15 cellular contexts compared by ENCODE assay signal in the genomic region with DNA sequence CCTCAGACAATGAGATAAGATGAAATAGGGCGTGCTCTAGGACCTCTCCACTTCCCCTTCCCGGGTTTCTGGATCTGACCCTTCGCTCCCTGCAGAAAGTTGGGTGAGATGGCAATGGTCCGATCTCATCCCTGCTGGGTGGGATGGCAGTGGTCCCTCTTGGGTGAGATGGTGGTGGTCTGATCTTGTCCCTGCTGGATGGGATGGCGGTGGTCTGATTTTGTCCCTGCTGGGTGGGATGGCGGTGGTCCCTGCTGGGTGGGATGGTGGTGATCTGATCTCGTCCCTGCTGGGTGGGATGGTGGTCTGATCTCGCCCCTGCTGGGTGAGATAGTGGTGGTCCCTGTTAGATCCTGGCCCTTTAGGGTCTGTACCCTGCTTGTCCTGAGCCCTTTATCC. TPM values are rescaled to one million over a fixed set of nuclear protein-coding genes. Genes with fewer than 3 reads are reported as not detected.
A peak's percentile ranks its signal among the peaks of the same experiment; 100 is the strongest.
DNase-seq lines count a peak whose midpoint lies in the region; ATAC-seq and TF ChIP-seq lines count a peak whose summit lies in the region.
"Had no signal": no experiment of that assay in that cellular context is flagged by ENCODE, and none has a peak within 500 bp of the region (broad histone marks: within the 10 kb centered on the region; RNA-seq: fewer than 3 reads in every experiment).

No MANE protein-coding gene starts in this region.

- H3K4me3 ChIP-seq in breast epithelium: no peak overlapping the region
- H3K4me3 ChIP-seq in mammary epithelial cell (replicated peaks in 1 of 3; ENCODE audit: insufficient read depth in 1 of 3, low read depth in 2 of 3, low read length in 3 of 3): no peak overlapping the region
- H3K4me3 ChIP-seq in thyroid gland (replicated peaks in 1 of 3): no peak overlapping the region
- no peak overlapping the region for H3K4me3 ChIP-seq in CD8-positive, alpha-beta memory T cell (ENCODE audit: low read length)
- no peak overlapping the region for H3K4me3 ChIP-seq in psoas muscle
- H3K4me3 ChIP-seq: esophagus muscularis mucosa, tibial artery had no signal

- H3K9ac ChIP-seq in mammary epithelial cell (ENCODE audit: insufficient read depth, low read length): no peak overlapping the region

- TF ChIP-seq CTCF in breast epithelium (IDR thresholded peaks at IDR 0.05): no peak
- TF ChIP-seq CTCF in mammary epithelial cell (conservative IDR thresholded peaks at IDR 0.05 in 1 of 2, IDR thresholded peaks at IDR 0.05 in 1 of 2; ENCODE audit: extremely low read depth in 1 of 2, insufficient read depth in 1 of 2, low read depth in 1 of 2, low read length in 2 of 2): no peak
- TF ChIP-seq CTCF in thyroid gland (IDR thresholded peaks at IDR 0.05): no peak
- no peak for TF ChIP-seq CTCF in psoas muscle (IDR thresholded peaks at IDR 0.05)

- WGBS in mammary epithelial cell (ENCODE audit: low coverage, missing lambda C conversion rate): 91% methylated on average over 7 of the region's 8 CpGs
- WGBS in thyroid gland, 2 donors: 61 to 68% methylated on average over 7 to 8 of the region's 8 CpGs
- 84 to 90% (median 85%) methylated on average over 8 of the region's 8 CpGs for WGBS in psoas muscle, 3 donors

- in situ Hi-C loops in mammary epithelial cell (cut with MboI; ENCODE audit: low sequenced_read_pairs in 2 of 2): no loop called here

- H3K4me2 ChIP-seq in mammary epithelial cell (ENCODE audit: insufficient read depth, low read depth, low read length): no peak overlapping the region

- POLR2A ChIA-PET in CD8-positive, alpha-beta memory T cell (lab: Charles Lee): no interaction called here

- H3K27ac ChIP-seq in breast epithelium (peak overlapping the region; percentile 52 to 73), mammary epithelial cell (ENCODE audit: insufficient read depth, low read depth, low read length) (no peak overlapping the region), angular gyrus (ENCODE audit: low read depth, low read length) (peak overlapping the region; percentile 6), thyroid gland (peak overlapping the region; percentile 80 to 95 (median 90)), psoas muscle (no peak overlapping the region)
- H3K27ac ChIP-seq in CD8-positive, alpha-beta memory T cell (ENCODE audit: low read depth, low read length): no peak overlapping the region
- H3K27ac ChIP-seq: esophagus muscularis mucosa, tibial artery had no signal

- no peaks in the 10 kb centered on the region for H3K36me3 ChIP-seq in breast epithelium
- H3K36me3 ChIP-seq in mammary epithelial cell (ENCODE audit: insufficient read depth, low read length): no peaks in the 10 kb centered on the region
- H3K36me3 ChIP-seq in thyroid gland: no peaks in the 10 kb centered on the region
- no peaks in the 10 kb centered on the region for H3K36me3 ChIP-seq in CD8-positive, alpha-beta memory T cell (ENCODE audit: insufficient read depth, low read length)
- no peaks in the 10 kb centered on the region for H3K36me3 ChIP-seq in psoas muscle (ENCODE audit: insufficient read depth in 1 of 2, low read depth in 1 of 2)
- H3K36me3 ChIP-seq: esophagus muscularis mucosa, tibial artery had no signal

- H3K27ac Mint-ChIP-seq in memory B cell: peak overlapping the region; percentile 96
- H3K27ac Mint-ChIP-seq in CD8-positive, alpha-beta memory T cell: peak overlapping the region in 1 of 8 donors; percentile 8
- H3K27ac Mint-ChIP-seq: activated CD8-positive, alpha-beta memory T cell treated with anti-CD3 and anti-CD28 coated beads, Interleukin-2, amount 10 ng/mL, durations not matched to agents 7 days and 5 days; activated naive CD4-positive, alpha-beta T cell treated with anti-CD3 and anti-CD28 coated beads for 36 hours had no signal

- no peak for DNase-seq in breast epithelium (ENCODE audit: low spot score in 2 of 2)
- no peak for DNase-seq in mammary epithelial cell
- no peak for DNase-seq in memory B cell (ENCODE audit: low spot score in 2 of 2)
- no peak for DNase-seq in thyroid gland
- DNase-seq in CD8-positive, alpha-beta memory T cell: no peak
- DNase-seq in hypothalamus (lab: John Stamatoyannopoulos, UW): no peak
- DNase-seq in psoas muscle: no peak
- DNase-seq: activated CD8-positive, alpha-beta memory T cell treated with anti-CD3 and anti-CD28 coated beads, Interleukin-2, amount 10 ng/mL, durations not matched to agents 7 days and 5 days; activated naive CD4-positive, alpha-beta T cell treated with anti-CD3 and anti-CD28 coated beads for 36 hours; H7; tibial artery had no signal

- no peak overlapping the region for H2AFZ ChIP-seq in mammary epithelial cell (ENCODE audit: low read depth, low read length)

- no TSS peak for BruUV-seq in mammary epithelial cell (replicated peaks; lab: Mats Ljungman, UMichigan)

- no peak for TF ChIP-seq POLR2A in breast epithelium (IDR thresholded peaks at IDR 0.05)
- no peak for TF ChIP-seq POLR2A in thyroid gland (IDR thresholded peaks at IDR 0.05)

- peak overlapping the region; percentile 73 for H3K4me3 Mint-ChIP-seq in memory B cell
- no peak overlapping the region for H3K4me3 Mint-ChIP-seq in CD8-positive, alpha-beta memory T cell
- H3K4me3 Mint-ChIP-seq: activated CD8-positive, alpha-beta memory T cell treated with anti-CD3 and anti-CD28 coated beads, Interleukin-2, amount 10 ng/mL, durations not matched to agents 7 days and 5 days; activated naive CD4-positive, alpha-beta T cell treated with anti-CD3 and anti-CD28 coated beads for 36 hours; central memory CD8-positive, alpha-beta T cell had no signal

- H3K79me2 ChIP-seq in mammary epithelial cell (ENCODE audit: insufficient read depth, low read length): peaks cover 76% of the 10 kb centered on the region

- no peaks in the 10 kb centered on the region for H3K9me3 ChIP-seq in breast epithelium
- no peaks in the 10 kb centered on the region for H3K9me3 ChIP-seq in mammary epithelial cell (replicated peaks; ENCODE audit: insufficient read depth, low read length)
- no peaks in the 10 kb centered on the region for H3K9me3 ChIP-seq in thyroid gland
- no peaks in the 10 kb centered on the region for H3K9me3 ChIP-seq in CD8-positive, alpha-beta memory T cell (ENCODE audit: low read length)
- H3K9me3 ChIP-seq in psoas muscle: no peaks in the 10 kb centered on the region
- H3K9me3 ChIP-seq: esophagus muscularis mucosa, tibial artery had no signal

- no peaks in the 10 kb centered on the region for H3K9me3 Mint-ChIP-seq in memory B cell
- peaks cover 0 to 3% (median 0%) of the 10 kb centered on the region in 5 donors for H3K9me3 Mint-ChIP-seq in CD8-positive, alpha-beta memory T cell
- H3K9me3 Mint-ChIP-seq: activated naive CD4-positive, alpha-beta T cell treated with anti-CD3 and anti-CD28 coated beads for 36 hours; central memory CD8-positive, alpha-beta T cell had no signal

- H4K20me1 ChIP-seq in mammary epithelial cell (ENCODE audit: insufficient read depth, low read length): no peaks in the 10 kb centered on the region

- H3K27me3 Mint-ChIP-seq in memory B cell: no peaks in the 10 kb centered on the region
- peaks cover 5 to 30% of the 10 kb centered on the region in 2 donors for H3K27me3 Mint-ChIP-seq in CD8-positive, alpha-beta memory T cell

- ATAC-seq in memory B cell (ENCODE audit: low read depth) (peak; percentile 4), psoas muscle (no peak)
- ATAC-seq: activated CD8-positive, alpha-beta memory T cell treated with anti-CD3 and anti-CD28 coated beads, Interleukin-2, amount 10 ng/mL, durations not matched to agents 7 days and 5 days had no signal

- no peaks in the 10 kb centered on the region for H3K27me3 ChIP-seq in breast epithelium
- no peaks in the 10 kb centered on the region for H3K27me3 ChIP-seq in mammary epithelial cell (ENCODE audit: insufficient read depth, low read length)
- no peaks in the 10 kb centered on the region for H3K27me3 ChIP-seq in thyroid gland
- H3K27me3 ChIP-seq in CD8-positive, alpha-beta memory T cell (ENCODE audit: insufficient read depth, low read length, poor library complexity, severe bottlenecking): no peaks in the 10 kb centered on the region
- peaks cover 0 to 4% (median 0%) of the 10 kb centered on the region in 3 donors for H3K27me3 ChIP-seq in psoas muscle (ENCODE audit: insufficient read depth in 3 of 3, low read length in 2 of 3)
- H3K27me3 ChIP-seq: esophagus muscularis mucosa had no signal

- dilution Hi-C loops in mammary epithelial cell (cut with HindIII; ENCODE audit: low sequenced_read_pairs): no loop called here

- intact Hi-C loops in breast epithelium (cut with DNase I; ENCODE audit: low total_unique reads) (no loop called here), mammary epithelial cell (cut with micrococcal nuclease) (no loop called here), thyroid gland (cut with DNase I) (no loop called here), psoas muscle (cut with DNase I) (no loop called here)

- H3K4me1 ChIP-seq in breast epithelium: peaks cover 0 to 12% of the 10 kb centered on the region in 2 donors
- peaks cover 39% of the 10 kb centered on the region for H3K4me1 ChIP-seq in mammary epithelial cell (ENCODE audit: insufficient read depth, low read length)
- H3K4me1 ChIP-seq in thyroid gland: peaks cover 44 to 56% of the 10 kb centered on the region in 2 donors
- no peaks in the 10 kb centered on the region for H3K4me1 ChIP-seq in CD8-positive, alpha-beta memory T cell (ENCODE audit: insufficient read depth, low read length)
- peaks cover 15% of the 10 kb centered on the region for H3K4me1 ChIP-seq in psoas muscle

- H3K36me3 Mint-ChIP-seq in memory B cell: peaks cover 7% of the 10 kb centered on the region
- H3K36me3 Mint-ChIP-seq in CD8-positive, alpha-beta memory T cell: no peaks in the 10 kb centered on the region
- H3K36me3 Mint-ChIP-seq: activated CD8-positive, alpha-beta memory T cell treated with anti-CD3 and anti-CD28 coated beads, Interleukin-2, amount 10 ng/mL, durations not matched to agents 7 days and 5 days had no signal

- CTCF ChIA-PET in mammary epithelial cell (lab: Charles Lee; ENCODE audit: low non-redundant PET): no interaction called here
- CTCF ChIA-PET in CD8-positive, alpha-beta memory T cell (lab: Charles Lee): no interaction called here

- peaks cover 51% of the 10 kb centered on the region for H3K4me1 Mint-ChIP-seq in memory B cell
- no peaks in the 10 kb centered on the region for H3K4me1 Mint-ChIP-seq in CD8-positive, alpha-beta memory T cell
- H3K4me1 Mint-ChIP-seq: central memory CD8-positive, alpha-beta T cell had no signal

RNA-seq across cellular contexts. Expression of a gene that starts 21.3 kb away (rescaled TPM):
- total RNA-seq in breast epithelium: 10 to 100 TPM in 2 of 3 donors, 1 to 10 TPM in 1; 9.9 to 89.0 (median 48.5) TPM
- total RNA-seq in mammary epithelial cell: 10 to 100 TPM; 83.9 to 87.0 TPM
- polyA plus RNA-seq in mammary epithelial cell: 72.9 TPM
- 59.8 TPM for polyA minus RNA-seq in mammary epithelial cell
- 100 to 1,000 TPM in 2 of 4 donors, 10 to 100 TPM in 2; 53.3 to 102 (median 90.7) TPM for total RNA-seq in thyroid gland
- under 1 TPM; 0.18 to 0.35 TPM for total RNA-seq in CD8-positive, alpha-beta memory T cell
- polyA plus RNA-seq in CD8-positive, alpha-beta memory T cell: not detected
- total RNA-seq in psoas muscle: under 1 TPM; 0.51 to 0.77 (median 0.55) TPM
- polyA plus RNA-seq in psoas muscle: under 1 TPM; 0.22 to 0.44 (median 0.25) TPM
- total RNA-seq: A172; activated CD8-positive, alpha-beta memory T cell treated with anti-CD3 and anti-CD28 coated beads, Interleukin-2, amount 10 ng/mL, durations not matched to agents 7 days and 5 days; activated naive CD4-positive, alpha-beta T cell treated with anti-CD3 and anti-CD28 coated beads for 36 hours had no signal

Comparison
In these comparisons a context has a peak if more than half of its experiments do, and no peak if none do; other contexts are left out.
1. H3K27ac ChIP-seq: peak in breast epithelium (2 of 2), angular gyrus (single experiment) and thyroid gland (3 of 3); none in mammary epithelial cell (single experiment), CD8-positive, alpha-beta memory T cell (single experiment) and psoas muscle (single experiment).
2. RNA of a gene that starts 21.3 kb away (total RNA-seq): 53.3 to 102 TPM in thyroid gland, 83.9 to 87.0 TPM in mammary epithelial cell and 9.9 to 89.0 TPM in breast epithelium; 0.51 to 0.77 TPM in psoas muscle and 0.18 to 0.35 TPM in CD8-positive, alpha-beta memory T cell; every median in the first group is over 4 times any median in the second.